In the genomic region with DNA sequence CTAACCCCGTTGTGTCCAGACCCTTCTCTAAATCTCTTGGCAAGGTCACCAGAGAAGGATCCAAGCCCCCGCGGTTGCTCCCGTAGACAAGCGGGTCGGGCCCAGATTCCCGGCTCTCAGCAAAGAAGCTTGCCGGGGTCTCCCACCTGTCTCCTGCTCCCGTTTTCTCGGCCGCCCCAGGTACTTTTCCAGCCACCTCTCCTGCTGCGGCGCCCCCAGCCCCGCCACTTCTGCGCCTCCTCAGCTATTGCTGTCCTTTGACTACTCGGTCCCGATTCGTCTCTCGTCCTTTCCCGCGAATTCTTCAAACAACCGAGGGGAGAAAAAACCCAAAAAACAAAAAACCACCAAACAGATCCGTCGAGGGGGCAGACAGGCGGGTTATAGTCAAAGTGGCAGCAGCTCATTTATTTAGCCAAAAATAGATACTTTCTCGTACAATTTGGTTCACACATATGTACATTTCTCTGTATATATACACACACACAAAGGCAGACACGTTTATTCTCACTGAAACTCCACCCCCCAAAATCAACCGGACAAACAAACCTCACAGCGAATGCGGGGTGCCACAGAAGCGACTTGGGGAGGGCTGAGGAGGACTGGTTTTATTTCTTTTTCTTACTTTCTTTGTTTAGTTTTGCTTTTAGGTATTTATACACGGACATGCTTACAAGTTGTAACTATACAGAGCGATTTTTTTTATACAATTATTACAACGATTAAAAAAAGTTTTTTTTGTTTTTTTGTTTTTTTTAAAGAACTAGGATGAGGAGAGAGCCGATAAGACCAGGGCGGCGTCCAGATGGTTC, we compare ENCODE assay signal across 11 cellular contexts. TPM values are rescaled to one million over a fixed set of nuclear protein-coding genes. Genes with fewer than 3 reads are reported as not detected.
DNase-seq lines count a peak whose midpoint lies in the region; ATAC-seq and TF ChIP-seq lines count a peak whose summit lies in the region.
"Had no signal": no experiment of that assay in that cellular context is flagged by ENCODE, and none has a peak within 500 bp of the region (broad histone marks: within the 10 kb centered on the region; RNA-seq: fewer than 3 reads in every experiment).

No MANE protein-coding gene starts in this region.

- H3K4me2 ChIP-seq in hepatocyte (peak overlapping the region; percentile 94), skeletal muscle satellite cell (ENCODE audit: low read length) (peak overlapping the region; percentile 89), SK-N-SH (no peak overlapping the region)

- TF ChIP-seq CTCF in hepatocyte (IDR thresholded peaks at IDR 0.05; ENCODE audit: poor library complexity) (no peak), SK-N-SH (IDR thresholded peaks at IDR 0.05) (no peak)

- H3K4me1 Mint-ChIP-seq in activated naive CD4-positive, alpha-beta T cell treated with anti-CD3 and anti-CD28 coated beads for 36 hours (ENCODE audit: low read depth): peaks cover 30% of the 10 kb centered on the region
- peaks cover 27 to 32% (median 28%) of the 10 kb centered on the region in 3 donors for H3K4me1 Mint-ChIP-seq in T-cell

- ATAC-seq in T-cell (replicated peaks in 1 of 4) (no peak), GM19023 (IDR thresholded peaks at IDR 0.05; ENCODE audit: unreplicated experiment) (no peak)

- H3K36me3 Mint-ChIP-seq in activated naive CD4-positive, alpha-beta T cell treated with anti-CD3 and anti-CD28 coated beads for 36 hours (ENCODE audit: low read depth): no peaks in the 10 kb centered on the region
- H3K36me3 Mint-ChIP-seq in T-cell: no peaks in the 10 kb centered on the region
- H3K36me3 Mint-ChIP-seq: activated naive CD8-positive, alpha-beta T cell had no signal

- H3K79me2 ChIP-seq in hepatocyte: no peaks in the 10 kb centered on the region
- H3K79me2 ChIP-seq in SK-N-SH (ENCODE audit: insufficient read depth): peaks cover 3% of the 10 kb centered on the region

- H3K4me3 ChIP-seq in hepatocyte (peak overlapping the region; percentile 3), skeletal muscle satellite cell (ENCODE audit: low read length) (peak overlapping the region; percentile 93), SK-N-SH (ENCODE audit: low read depth in 2 of 2, low read length in 1 of 2) (no peak overlapping the region)

- H3K27ac Mint-ChIP-seq in activated naive CD4-positive, alpha-beta T cell treated with anti-CD3 and anti-CD28 coated beads for 36 hours: peak overlapping the region; percentile 14
- peak overlapping the region in 1 of 2 donors; percentile 21 for H3K27ac Mint-ChIP-seq in T-cell
- H3K27ac Mint-ChIP-seq: activated naive CD8-positive, alpha-beta T cell; CD14-positive monocyte had no signal

- no peak overlapping the region for H3K27ac ChIP-seq in hepatocyte
- H3K27ac ChIP-seq in SK-N-SH (ENCODE audit: low read depth in 2 of 2, low read length in 1 of 2): no peak overlapping the region

- no peaks in the 10 kb centered on the region for H3K36me3 ChIP-seq in hepatocyte (replicated peaks; ENCODE audit: insufficient read depth, low read depth)
- peaks cover 17% of the 10 kb centered on the region for H3K36me3 ChIP-seq in skeletal muscle satellite cell (ENCODE audit: insufficient read depth, low read length)
- peaks cover 4 to 10% of the 10 kb centered on the region in 2 experiments for H3K36me3 ChIP-seq in SK-N-SH (replicated peaks in 1 of 2; ENCODE audit: control insufficient read depth in 1 of 2, insufficient read depth in 2 of 2, low read length in 1 of 2)

- H3K4me1 ChIP-seq in hepatocyte (ENCODE audit: insufficient read depth) (peaks cover 42% of the 10 kb centered on the region), skeletal muscle satellite cell (ENCODE audit: control insufficient read depth, insufficient read depth, low read length) (peaks cover 5% of the 10 kb centered on the region), SK-N-SH (ENCODE audit: control insufficient read depth in 1 of 2, insufficient read depth in 2 of 2, low read depth in 1 of 2, low read length in 1 of 2) (no peaks in the 10 kb centered on the region; a peak in 2 of 4 replicates)

- H2AFZ ChIP-seq in hepatocyte (no peak overlapping the region), SK-N-SH (ENCODE audit: low read depth) (no peak overlapping the region)

- POLR2A ChIA-PET in T-cell (lab: Charles Lee) (no interaction called here), SK-N-SH (lab: Yijun Ruan, JAX) (no interaction called here)

- H3K9me3 Mint-ChIP-seq in activated naive CD4-positive, alpha-beta T cell treated with anti-CD3 and anti-CD28 coated beads for 36 hours: no peaks in the 10 kb centered on the region
- H3K9me3 Mint-ChIP-seq in T-cell: no peaks in the 10 kb centered on the region

- no peak for TF ChIP-seq RAD21 in SK-N-SH (IDR thresholded peaks at IDR 0.05; ENCODE audit: low read length)

- intact Hi-C loops in activated naive CD4-positive, alpha-beta T cell treated with anti-CD3 and anti-CD28 coated beads for 36 hours (cut with micrococcal nuclease): loop anchor here (2.0 to 5.0 kb wide), 4 partner anchors 390 to 731 kb away; a partner anchor contains a TSS

- H3K4me3 Mint-ChIP-seq in activated naive CD4-positive, alpha-beta T cell treated with anti-CD3 and anti-CD28 coated beads for 36 hours: no peak overlapping the region
- H3K4me3 Mint-ChIP-seq in T-cell: peak overlapping the region in 2 of 3 donors; percentile 7 to 45
- H3K4me3 Mint-ChIP-seq: activated naive CD8-positive, alpha-beta T cell had no signal

- H3F3A ChIP-seq in SK-N-SH (replicated peaks; ENCODE audit: insufficient read depth): no peaks in the 10 kb centered on the region

- H3K9me2 ChIP-seq in hepatocyte (replicated peaks; ENCODE audit: insufficient read depth) (no peaks in the 10 kb centered on the region), SK-N-SH (no peaks in the 10 kb centered on the region)

- CTCF ChIA-PET in activated naive CD4-positive, alpha-beta T cell treated with anti-CD3 and anti-CD28 coated beads for 36 hours (lab: Charles Lee): interaction anchor here (1.0 kb wide), 1 partner anchor 9 kb away, joined by 8 read pairs; no protein-coding TSS in a partner anchor
- CTCF ChIA-PET in T-cell (lab: Charles Lee): no interaction called here
- CTCF ChIA-PET in SK-N-SH (lab: Yijun Ruan, JAX): interaction anchor here (1.1 kb wide), 1 partner anchor 49 kb away, joined by 3 read pairs; no protein-coding TSS in a partner anchor

- H3K27me3 ChIP-seq in hepatocyte (peaks cover 69% of the 10 kb centered on the region), skeletal muscle satellite cell (ENCODE audit: control insufficient read depth, insufficient read depth, low read length) (no peaks in the 10 kb centered on the region), SK-N-SH (ENCODE audit: insufficient read depth) (no peaks in the 10 kb centered on the region)

- DNase-seq in activated naive CD4-positive, alpha-beta T cell treated with anti-CD3 and anti-CD28 coated beads for 36 hours: no peak
- no peak for DNase-seq in activated naive CD4-positive, alpha-beta T cell (lab: John Stamatoyannopoulos, UW)
- DNase-seq in T-cell: no peak
- no peak for DNase-seq in hepatocyte (ENCODE audit: low spot score)
- DNase-seq in SK-N-SH: no peak
- DNase-seq in stimulated activated CD4-positive, alpha-beta T cell treated with anti-CD3 and anti-CD28 coated beads, Interleukin-2, amount 100 ng/mL, for 48 hours: no peak
- DNase-seq: NCI-H2227 treated with DMSO at 0.1 percent for 48 hours had no signal

- H3K27me3 Mint-ChIP-seq in activated naive CD4-positive, alpha-beta T cell treated with anti-CD3 and anti-CD28 coated beads for 36 hours (ENCODE audit: low read depth): peaks cover 65% of the 10 kb centered on the region
- H3K27me3 Mint-ChIP-seq in T-cell: peaks cover 40 to 75% of the 10 kb centered on the region in 2 donors

- H3K9me3 ChIP-seq in hepatocyte (ENCODE audit: low read depth) (no peaks in the 10 kb centered on the region), skeletal muscle satellite cell (replicated peaks; ENCODE audit: low read length) (no peaks in the 10 kb centered on the region), SK-N-SH (no peaks in the 10 kb centered on the region)

- WGBS in hepatocyte (ENCODE audit: low lambda C conversion rate, missing lambda C conversion rate): 18% methylated on average over 26 of the region's 37 CpGs
- WGBS in SK-N-SH (ENCODE audit: low lambda C conversion rate): 88% methylated on average over 34 of the region's 37 CpGs

- TF ChIP-seq EP300 in SK-N-SH (IDR thresholded peaks at IDR 0.05; ENCODE audit: borderline replicate concordance in 1 of 2, low read depth in 1 of 2, low read length in 1 of 2): no peak

- H4K20me1 ChIP-seq in hepatocyte (ENCODE audit: insufficient read depth, poor library complexity, severe bottlenecking): no peaks in the 10 kb centered on the region
- no peaks in the 10 kb centered on the region for H4K20me1 ChIP-seq in SK-N-SH (ENCODE audit: insufficient read depth)

- H3K9ac ChIP-seq in skeletal muscle satellite cell (ENCODE audit: low read depth, low read length): no peak overlapping the region
- no peak overlapping the region for H3K9ac ChIP-seq in SK-N-SH

TF ChIP-seq in SK-N-SH, 30 proteins besides CTCF, POLR2A, EP300 and RAD21 (continues in another document):
- TF ChIP-seq NFIC (IDR thresholded peaks at IDR 0.05; ENCODE audit: borderline replicate concordance): no peak
- TF ChIP-seq RXRA (IDR thresholded peaks at IDR 0.05; ENCODE audit: borderline replicate concordance, low read depth): no peak
- no peak for TF ChIP-seq TCF12 (IDR thresholded peaks at IDR 0.05)
- no peak for TF ChIP-seq SMC3 (IDR thresholded peaks at IDR 0.05; ENCODE audit: low read depth, low read length)

RNA-seq across cellular contexts. Expression of a gene that starts 3.5 kb away (rescaled TPM):
- total RNA-seq in activated naive CD4-positive, alpha-beta T cell treated with anti-CD3 and anti-CD28 coated beads for 36 hours: not detected
- total RNA-seq in T-cell (under 1 TPM in 2 of 5 donors, not detected in 3; 0.19 to 0.35 TPM), hepatocyte (1.8 and 2.8 TPM in 2 replicates)
- polyA plus RNA-seq in hepatocyte (4.4 and 5.2 TPM in 2 replicates), SK-N-SH (2012; rRNA removed) (4.1 and 7.1 TPM in 2 replicates)
- 5.0 and 6.1 TPM in 2 replicates for total RNA-seq in skeletal muscle satellite cell (2012; rRNA removed)
- polyA plus RNA-seq in SK-N-SH (2012; cell fraction: cytosol; rRNA removed): 4.9 and 7.3 TPM in 2 replicates
- polyA plus RNA-seq in SK-N-SH (2012; cell fraction: nucleus; rRNA removed): 4.9 and 6.5 TPM in 2 replicates
- polyA plus RNA-seq: CD14-positive monocyte had no signal

Comparison
In these comparisons a context has a peak if more than half of its experiments do, and no peak if none do; other contexts are left out.
1. H3K4me3 ChIP-seq: peak in hepatocyte (single experiment) and skeletal muscle satellite cell (single experiment); none in SK-N-SH (0 of 2).
2. CTCF ChIA-PET loops: an anchor here in activated naive CD4-positive, alpha-beta T cell treated with anti-CD3 and anti-CD28 coated beads for 36 hours (1.0 kb wide) and SK-N-SH (1.1 kb wide); none called in T-cell.